Comparison of ENCODE assay signal across 22 cellular contexts in genomic region chr12:101795013-101795412, GRCh38. TPM values are rescaled to one million over a fixed set of nuclear protein-coding genes. Genes with fewer than 3 reads are reported as not detected.
DNase-seq lines count a peak whose midpoint lies in the region; ATAC-seq and TF ChIP-seq lines count a peak whose summit lies in the region.
"Had no signal": no experiment of that assay in that cellular context is flagged by ENCODE, and none has a peak within 500 bp of the region (broad histone marks: within the 10 kb centered on the region; RNA-seq: fewer than 3 reads in every experiment).

No MANE protein-coding gene starts in this region.

- no peak overlapping the region for H3K4me3 Mint-ChIP-seq in activated T-cell treated with anti-CD3 and anti-CD28 coated beads, Interleukin-2, amount 50 U/mL, for 24 hours
- no peak overlapping the region for H3K4me3 Mint-ChIP-seq in activated T-cell treated with anti-CD3 and anti-CD28 coated beads, Interleukin-2, amount 50 U/mL, for 4 hours
- no peak overlapping the region for H3K4me3 Mint-ChIP-seq in activated naive CD8-positive, alpha-beta T cell
- H3K4me3 Mint-ChIP-seq in stimulated activated effector memory CD8-positive, alpha-beta T cell treated with anti-CD3 and anti-CD28 coated beads, Interleukin-12 subunit alpha, Interleukin-12 subunit beta, amount 100 ng/mL, for 72 hours = peak overlapping the region; percentile 37
- H3K4me3 Mint-ChIP-seq: HFFc6 had no signal

- no peaks in the 10 kb centered on the region for H3K9me3 Mint-ChIP-seq in activated T-cell treated with anti-CD3 and anti-CD28 coated beads, Interleukin-2, amount 50 U/mL, for 24 hours
- H3K9me3 Mint-ChIP-seq in activated T-cell treated with anti-CD3 and anti-CD28 coated beads, Interleukin-2, amount 50 U/mL, for 4 hours = no peaks in the 10 kb centered on the region
- no peaks in the 10 kb centered on the region for H3K9me3 Mint-ChIP-seq in activated naive CD8-positive, alpha-beta T cell (ENCODE audit: low read depth)
- H3K9me3 Mint-ChIP-seq in stimulated activated effector memory CD8-positive, alpha-beta T cell treated with anti-CD3 and anti-CD28 coated beads, Interleukin-12 subunit alpha, Interleukin-12 subunit beta, amount 100 ng/mL, for 72 hours = no peaks in the 10 kb centered on the region
- H3K9me3 Mint-ChIP-seq: CD8-positive, alpha-beta memory T cell; HFFc6 had no signal

- TF ChIP-seq POLR2A in transverse colon (IDR thresholded peaks at IDR 0.05) = no peak

- H3K27ac Mint-ChIP-seq in activated T-cell treated with anti-CD3 and anti-CD28 coated beads, Interleukin-2, amount 50 U/mL, for 24 hours = peak overlapping the region; percentile 81
- peak overlapping the region; percentile 75 for H3K27ac Mint-ChIP-seq in activated naive CD8-positive, alpha-beta T cell
- peak overlapping the region; percentile 85 for H3K27ac Mint-ChIP-seq in stimulated activated effector memory CD8-positive, alpha-beta T cell treated with anti-CD3 and anti-CD28 coated beads, Interleukin-12 subunit alpha, Interleukin-12 subunit beta, amount 100 ng/mL, for 72 hours
- H3K27ac Mint-ChIP-seq: HFFc6 had no signal

- TF ChIP-seq CTCF in transverse colon (IDR thresholded peaks at IDR 0.05) = no peak

- H3K4me1 Mint-ChIP-seq in activated T-cell treated with anti-CD3 and anti-CD28 coated beads, Interleukin-2, amount 50 U/mL, for 24 hours (ENCODE audit: low read depth) = peaks cover 67% of the 10 kb centered on the region
- H3K4me1 Mint-ChIP-seq in activated T-cell treated with anti-CD3 and anti-CD28 coated beads, Interleukin-2, amount 50 U/mL, for 4 hours (ENCODE audit: low read depth) = peaks cover 44% of the 10 kb centered on the region
- peaks cover 67% of the 10 kb centered on the region for H3K4me1 Mint-ChIP-seq in activated naive CD8-positive, alpha-beta T cell (ENCODE audit: low read depth)
- H3K4me1 Mint-ChIP-seq in stimulated activated effector memory CD8-positive, alpha-beta T cell treated with anti-CD3 and anti-CD28 coated beads, Interleukin-12 subunit alpha, Interleukin-12 subunit beta, amount 100 ng/mL, for 72 hours = peaks cover 59% of the 10 kb centered on the region

- no peak overlapping the region for H3K4me3 ChIP-seq in transverse colon
- H3K4me3 ChIP-seq: BLaER1, MG63 had no signal

- H3K27me3 Mint-ChIP-seq in activated T-cell treated with anti-CD3 and anti-CD28 coated beads, Interleukin-2, amount 50 U/mL, for 24 hours = no peaks in the 10 kb centered on the region
- no peaks in the 10 kb centered on the region for H3K27me3 Mint-ChIP-seq in activated T-cell treated with anti-CD3 and anti-CD28 coated beads, Interleukin-2, amount 50 U/mL, for 4 hours (ENCODE audit: low read depth)
- H3K27me3 Mint-ChIP-seq in activated naive CD8-positive, alpha-beta T cell = no peaks in the 10 kb centered on the region
- H3K27me3 Mint-ChIP-seq: CD8-positive, alpha-beta memory T cell had no signal

- H3K27me3 ChIP-seq in transverse colon = no peaks in the 10 kb centered on the region
- H3K27me3 ChIP-seq: BLaER1, MG63 had no signal

- no peak for ATAC-seq in activated T-cell treated with anti-CD3 and anti-CD28 coated beads, Interleukin-2, amount 50 U/mL, for 4 hours
- ATAC-seq in stimulated activated effector memory CD8-positive, alpha-beta T cell treated with anti-CD3 and anti-CD28 coated beads, Interleukin-12 subunit alpha, Interleukin-12 subunit beta, amount 100 ng/mL, for 72 hours = no peak
- ATAC-seq in HG03520 (IDR thresholded peaks at IDR 0.05; ENCODE audit: unreplicated experiment) = no peak

- 65 to 100% methylated on average over 1 of the region's 1 CpG for WGBS in transverse colon (ENCODE audit: low coverage in 1 of 2), 2 donors

- H3K36me3 Mint-ChIP-seq in activated T-cell treated with anti-CD3 and anti-CD28 coated beads, Interleukin-2, amount 50 U/mL, for 24 hours (ENCODE audit: low read depth) = peaks cover 30% of the 10 kb centered on the region
- peaks cover 18% of the 10 kb centered on the region for H3K36me3 Mint-ChIP-seq in activated T-cell treated with anti-CD3 and anti-CD28 coated beads, Interleukin-2, amount 50 U/mL, for 4 hours (ENCODE audit: insufficient read depth)
- H3K36me3 Mint-ChIP-seq in activated naive CD8-positive, alpha-beta T cell = peaks cover 11% of the 10 kb centered on the region
- H3K36me3 Mint-ChIP-seq in stimulated activated effector memory CD8-positive, alpha-beta T cell treated with anti-CD3 and anti-CD28 coated beads, Interleukin-12 subunit alpha, Interleukin-12 subunit beta, amount 100 ng/mL, for 72 hours = peaks cover 56% of the 10 kb centered on the region

- H3K9me3 ChIP-seq in transverse colon = no peaks in the 10 kb centered on the region
- H3K9me3 ChIP-seq: BLaER1, MG63 had no signal

- no peak overlapping the region for H3K27ac ChIP-seq in transverse colon
- H3K27ac ChIP-seq: BLaER1 had no signal

- no peak for DNase-seq in activated T-cell treated with anti-CD3 and anti-CD28 coated beads, Interleukin-2, amount 50 U/mL, for 24 hours
- no peak for DNase-seq in activated T-cell treated with anti-CD3 and anti-CD28 coated beads, Interleukin-2, amount 50 U/mL, for 4 hours
- DNase-seq in OCI-M1 (lab: John Stamatoyannopoulos, UW) = peak; percentile 76
- no peak for DNase-seq in stimulated activated effector memory CD8-positive, alpha-beta T cell treated with anti-CD3 and anti-CD28 coated beads, Interleukin-12 subunit alpha, Interleukin-12 subunit beta, amount 100 ng/mL, for 72 hours (ENCODE audit: low spot score in 2 of 2)
- DNase-seq in stimulated activated naive CD4-positive, alpha-beta T cell (lab: John Stamatoyannopoulos, UW) = no peak
- no peak for DNase-seq in transverse colon
- DNase-seq: CD8-positive, alpha-beta memory T cell; DMS79 treated with DMSO at 0.1 percent for 48 hours; GDM1; HFFc6; Karpas-422; MG63; NCI-H1105; NCI-H1694 treated with DMSO at 0.1 percent for 48 hours; NCI-H2107; NCI-H2227 treated with DMSO at 0.1 percent for 48 hours; NCI-H524; SHP77 had no signal

- peaks cover 0 to 6% (median 0%) of the 10 kb centered on the region in 4 donors for H3K36me3 ChIP-seq in transverse colon
- H3K36me3 ChIP-seq: MG63 had no signal

- intact Hi-C loops in transverse colon (cut with DNase I; ENCODE audit: low total_unique reads) = no loop called here

- no peak for TF ChIP-seq EP300 in transverse colon (IDR thresholded peaks at IDR 0.05; ENCODE audit: low read depth)

- in situ Hi-C loops in transverse colon (cut with MboI; ENCODE audit: low pct_ligation_motif_present in 1 of 4, low pct_unique_long_range_greater_than_20kb in 1 of 4, low sequenced_read_pairs in 3 of 4) = no loop called here

- H3K4me1 ChIP-seq in transverse colon = peaks cover 0 to 30% (median 5%) of the 10 kb centered on the region in 4 donors
- H3K4me1 ChIP-seq: BLaER1 had no signal

RNA-seq across cellular contexts. Expression of gene GNPTAB, which starts 35.7 kb away (rescaled TPM):
- total RNA-seq in activated T-cell treated with anti-CD3 and anti-CD28 coated beads, Interleukin-2, amount 50 U/mL, for 4 hours = 10 to 100 TPM; 25.3 to 31.9 (median 29.6) TPM
- 10 to 100 TPM; 24.1 to 83.0 (median 64.5) TPM for total RNA-seq in transverse colon

RNA-seq across cellular contexts. Expression of gene SYCP3, which starts 55.8 kb away (rescaled TPM):
- under 1 TPM in 2 of 3 donors, not detected in 1; 0.13 to 0.43 TPM for total RNA-seq in activated T-cell treated with anti-CD3 and anti-CD28 coated beads, Interleukin-2, amount 50 U/mL, for 4 hours
- under 1 TPM in 1 of 4 donors, not detected in 3; 0.16 TPM for total RNA-seq in transverse colon
- total RNA-seq: HFFc6, HT-29 had no signal
